20 cellular contexts compared by ENCODE assay signal in genomic region chr3:59895972-59896371, GRCh38.
DNase-seq lines count a peak whose midpoint lies in the region; ATAC-seq, FAIRE-seq and TF ChIP-seq lines count a peak whose summit lies in the region.
"Had no signal": no experiment of that assay in that cellular context is flagged by ENCODE, and none has a peak within 500 bp of the region (broad histone marks: within the 10 kb centered on the region; RNA-seq: fewer than 3 reads in every experiment).

No MANE protein-coding gene starts in this region.

- H3K27me3 Mint-ChIP-seq in activated naive CD4-positive, alpha-beta T cell treated with anti-CD3 and anti-CD28 coated beads for 36 hours (ENCODE audit: low read depth) = no peaks in the 10 kb centered on the region
- H3K27me3 Mint-ChIP-seq in CD8-positive, alpha-beta T cell (ENCODE audit: low read depth) = no peaks in the 10 kb centered on the region
- no peaks in the 10 kb centered on the region for H3K27me3 Mint-ChIP-seq in activated T-helper 2 cell treated with anti-CD3 and anti-CD28 coated beads, Interferon-gamma antibody, Interleukin-2, Interleukin-4, amounts not matched to agents 10 μg/mL and 5 μg/mL and 100 μg/mL, durations not matched to agents 14 hours and 24 hours and 36 hours (ENCODE audit: low read depth)

- POLR2A ChIA-PET in CD8-positive, alpha-beta T cell (lab: Charles Lee) = no interaction called here

- intact Hi-C loops in activated naive CD4-positive, alpha-beta T cell treated with anti-CD3 and anti-CD28 coated beads for 36 hours (cut with micrococcal nuclease) = no loop called here
- intact Hi-C loops in CD8-positive, alpha-beta T cell (cut with DNase I, micrococcal nuclease) = no loop called here
- intact Hi-C loops in activated T-helper 2 cell treated with anti-CD3 and anti-CD28 coated beads, Interferon-gamma antibody, Interleukin-2, Interleukin-4, amounts not matched to agents 10 μg/mL and 5 μg/mL and 100 μg/mL, durations not matched to agents 14 hours and 24 hours and 36 hours (cut with micrococcal nuclease) = no loop called here

- H3K36me3 Mint-ChIP-seq in activated naive CD4-positive, alpha-beta T cell treated with anti-CD3 and anti-CD28 coated beads for 36 hours (ENCODE audit: low read depth) = peaks cover 17% of the 10 kb centered on the region
- peaks cover 2% of the 10 kb centered on the region for H3K36me3 Mint-ChIP-seq in CD8-positive, alpha-beta T cell
- H3K36me3 Mint-ChIP-seq in activated T-helper 2 cell treated with anti-CD3 and anti-CD28 coated beads, Interferon-gamma antibody, Interleukin-2, Interleukin-4, amounts not matched to agents 10 μg/mL and 5 μg/mL and 100 μg/mL, durations not matched to agents 14 hours and 24 hours and 36 hours (ENCODE audit: low read depth) = peaks cover 19% of the 10 kb centered on the region

- no peaks in the 10 kb centered on the region for H3K9me3 Mint-ChIP-seq in activated naive CD4-positive, alpha-beta T cell treated with anti-CD3 and anti-CD28 coated beads for 36 hours
- peaks cover 2% of the 10 kb centered on the region for H3K9me3 Mint-ChIP-seq in CD8-positive, alpha-beta T cell
- no peaks in the 10 kb centered on the region for H3K9me3 Mint-ChIP-seq in activated T-helper 2 cell treated with anti-CD3 and anti-CD28 coated beads, Interferon-gamma antibody, Interleukin-2, Interleukin-4, amounts not matched to agents 10 μg/mL and 5 μg/mL and 100 μg/mL, durations not matched to agents 14 hours and 24 hours and 36 hours

- no peak for ATAC-seq in CD8-positive, alpha-beta T cell
- ATAC-seq: HepG2, PC-3 had no signal

- H3K4me1 ChIP-seq in CD8-positive, alpha-beta T cell (ENCODE audit: insufficient read depth, low read length) = peaks cover 11% of the 10 kb centered on the region

- peak; percentile 37 for DNase-seq in activated naive CD4-positive, alpha-beta T cell treated with anti-CD3 and anti-CD28 coated beads for 36 hours
- no peak for DNase-seq in activated naive CD4-positive, alpha-beta T cell (lab: John Stamatoyannopoulos, UW)
- no peak for DNase-seq in CD8-positive, alpha-beta T cell
- DNase-seq in LNCaP clone FGC (ENCODE audit: low read depth) = peak; percentile 39
- DNase-seq in mucosa of gallbladder (ENCODE audit: low spot score) = peak; percentile 35
- DNase-seq in activated T-helper 2 cell treated with anti-CD3 and anti-CD28 coated beads, Interferon-gamma antibody, Interleukin-2, Interleukin-4, amounts not matched to agents 10 μg/mL and 5 μg/mL and 100 μg/mL, durations not matched to agents 14 hours and 24 hours and 36 hours (ENCODE audit: low spot score) = no peak
- DNase-seq in frontal cortex (ENCODE audit: low spot score in 2 of 2) = no peak
- DNase-seq: ACHN, GDM1, KBM-7, NCI-H1417, NCI-H187, NCI-H69, PC-3, RPMI8226, SHP77 treated with DMSO at 0.1 percent for 48 hours, SK-N-SH had no signal

- no peak overlapping the region for H3K27ac ChIP-seq in CD8-positive, alpha-beta T cell (ENCODE audit: low read depth, low read length)
- H3K27ac ChIP-seq: C4-2B had no signal

- H3K4me3 ChIP-seq in CD8-positive, alpha-beta T cell (ENCODE audit: low read depth, low read length) = no peak overlapping the region
- no peak overlapping the region for H3K4me3 ChIP-seq in LNCaP clone FGC (ENCODE audit: low read depth, low read length)

- TF ChIP-seq CTCF in CD8-positive, alpha-beta T cell (IDR thresholded peaks at IDR 0.05) = no peak
- TF ChIP-seq CTCF in LNCaP clone FGC (IDR thresholded peaks at IDR 0.05; ENCODE audit: control insufficient read depth, extremely low read depth, insufficient read depth) = no peak

- H3K9me3 ChIP-seq in CD8-positive, alpha-beta T cell (ENCODE audit: low read length) = no peaks in the 10 kb centered on the region
- H3K9me3 ChIP-seq: SK-N-SH had no signal

- CTCF ChIA-PET in activated naive CD4-positive, alpha-beta T cell treated with anti-CD3 and anti-CD28 coated beads for 36 hours (lab: Charles Lee) = no interaction called here
- CTCF ChIA-PET in CD8-positive, alpha-beta T cell (lab: Charles Lee) = no interaction called here

- no peak overlapping the region for H3K4me3 Mint-ChIP-seq in activated naive CD4-positive, alpha-beta T cell treated with anti-CD3 and anti-CD28 coated beads for 36 hours
- H3K4me3 Mint-ChIP-seq in CD8-positive, alpha-beta T cell = no peak overlapping the region
- H3K4me3 Mint-ChIP-seq in activated T-helper 2 cell treated with anti-CD3 and anti-CD28 coated beads, Interferon-gamma antibody, Interleukin-2, Interleukin-4, amounts not matched to agents 10 μg/mL and 5 μg/mL and 100 μg/mL, durations not matched to agents 14 hours and 24 hours and 36 hours (ENCODE audit: low read depth) = no peak overlapping the region

- no peaks in the 10 kb centered on the region for H3K36me3 ChIP-seq in CD8-positive, alpha-beta T cell (ENCODE audit: insufficient read depth, low read length)

- H3K4me1 Mint-ChIP-seq in activated naive CD4-positive, alpha-beta T cell treated with anti-CD3 and anti-CD28 coated beads for 36 hours (ENCODE audit: low read depth) = peaks cover 48% of the 10 kb centered on the region
- peaks cover 20% of the 10 kb centered on the region for H3K4me1 Mint-ChIP-seq in CD8-positive, alpha-beta T cell (ENCODE audit: low read depth)
- H3K4me1 Mint-ChIP-seq in activated T-helper 2 cell treated with anti-CD3 and anti-CD28 coated beads, Interferon-gamma antibody, Interleukin-2, Interleukin-4, amounts not matched to agents 10 μg/mL and 5 μg/mL and 100 μg/mL, durations not matched to agents 14 hours and 24 hours and 36 hours (ENCODE audit: low read depth) = peaks cover 8% of the 10 kb centered on the region

- no peaks in the 10 kb centered on the region for H3K27me3 ChIP-seq in CD8-positive, alpha-beta T cell (ENCODE audit: insufficient read depth, low read length)

- FAIRE-seq in frontal cortex (lab: Jason Lieb, UNC) = no peak
- FAIRE-seq: H54, HepG2 had no signal

- no peak overlapping the region for H3K27ac Mint-ChIP-seq in activated naive CD4-positive, alpha-beta T cell treated with anti-CD3 and anti-CD28 coated beads for 36 hours
- H3K27ac Mint-ChIP-seq in CD8-positive, alpha-beta T cell = peak overlapping the region; percentile 29
- H3K27ac Mint-ChIP-seq in activated T-helper 2 cell treated with anti-CD3 and anti-CD28 coated beads, Interferon-gamma antibody, Interleukin-2, Interleukin-4, amounts not matched to agents 10 μg/mL and 5 μg/mL and 100 μg/mL, durations not matched to agents 14 hours and 24 hours and 36 hours = no peak overlapping the region

Comparison
In these comparisons a context has a peak if more than half of its experiments do, and no peak if none do; other contexts are left out.
1. DNase-seq: peak in activated naive CD4-positive, alpha-beta T cell treated with anti-CD3 and anti-CD28 coated beads for 36 hours (single experiment), LNCaP clone FGC (single experiment) and mucosa of gallbladder (single experiment); none in activated naive CD4-positive, alpha-beta T cell (0 of 4), CD8-positive, alpha-beta T cell (0 of 7), activated T-helper 2 cell treated with anti-CD3 and anti-CD28 coated beads, Interferon-gamma antibody, Interleukin-2, Interleukin-4, amounts not matched to agents 10 μg/mL and 5 μg/mL and 100 μg/mL, durations not matched to agents 14 hours and 24 hours and 36 hours (single experiment) and frontal cortex (0 of 2).